Comparison of ENCODE assay signal across 8 cellular contexts in genomic region chr5:113489299-113489698, GRCh38. TPM values are rescaled to one million over a fixed set of nuclear protein-coding genes. Genes with fewer than 3 reads are reported as not detected.
DNase-seq lines count a peak whose midpoint lies in the region; ATAC-seq and TF ChIP-seq lines count a peak whose summit lies in the region.

No MANE protein-coding gene starts in this region.

- H3K27ac ChIP-seq in BLaER1, result no peak overlapping the region
- H3K27ac ChIP-seq in ascending aorta, result peak overlapping the region in 1 of 2 donors; percentile 31
- H3K27ac ChIP-seq in lower lobe of right lung, result peak overlapping the region; percentile 24

- TF ChIP-seq CTCF in ascending aorta (IDR thresholded peaks at IDR 0.05), result no peak
- no peak for TF ChIP-seq CTCF in lower lobe of right lung (IDR thresholded peaks at IDR 0.05)

- H3K4me1 ChIP-seq in BLaER1 (peaks cover 11% of the 10 kb centered on the region), ascending aorta (peaks cover 3 to 8% of the 10 kb centered on the region in 2 donors), lower lobe of right lung (peaks cover 23% of the 10 kb centered on the region)

- peaks cover 81% of the 10 kb centered on the region for H3K27me3 Mint-ChIP-seq in activated T-helper 2 cell treated with anti-CD3 and anti-CD28 coated beads, Interferon-gamma antibody, Interleukin-2, Interleukin-4, amounts not matched to agents 10 μg/mL and 5 μg/mL and 100 μg/mL, durations not matched to agents 14 hours and 24 hours and 36 hours (ENCODE audit: low read depth)

- peaks cover 7% of the 10 kb centered on the region for H3K36me3 Mint-ChIP-seq in activated T-helper 2 cell treated with anti-CD3 and anti-CD28 coated beads, Interferon-gamma antibody, Interleukin-2, Interleukin-4, amounts not matched to agents 10 μg/mL and 5 μg/mL and 100 μg/mL, durations not matched to agents 14 hours and 24 hours and 36 hours (ENCODE audit: low read depth)

- DNase-seq in LHCN-M2 (ENCODE audit: low read depth), result peak; percentile 99
- peak in 1 of 2 donors; percentile 72 for DNase-seq in ascending aorta (ENCODE audit: low spot score in 2 of 2)
- DNase-seq in lower lobe of right lung, result no peak
- no peak for DNase-seq in activated T-helper 2 cell treated with anti-CD3 and anti-CD28 coated beads, Interferon-gamma antibody, Interleukin-2, Interleukin-4, amounts not matched to agents 10 μg/mL and 5 μg/mL and 100 μg/mL, durations not matched to agents 14 hours and 24 hours and 36 hours (ENCODE audit: low spot score)
- no peak for DNase-seq in anterior cingulate cortex (lab: John Stamatoyannopoulos, UW)
- no peak for DNase-seq in activated effector memory CD4-positive, alpha-beta T cell treated with anti-CD3 and anti-CD28 coated beads, Interleukin-2, amount 50 U/mL, for 16 hours

- ATAC-seq in GM21381 (IDR thresholded peaks at IDR 0.05; ENCODE audit: unreplicated experiment) (peak; percentile 84), lower lobe of right lung (peak; percentile 78 to 84)

- peaks cover 21% of the 10 kb centered on the region for H3K4me1 Mint-ChIP-seq in activated T-helper 2 cell treated with anti-CD3 and anti-CD28 coated beads, Interferon-gamma antibody, Interleukin-2, Interleukin-4, amounts not matched to agents 10 μg/mL and 5 μg/mL and 100 μg/mL, durations not matched to agents 14 hours and 24 hours and 36 hours (ENCODE audit: low read depth)

- intact Hi-C loops in ascending aorta (cut with DNase I) (loop anchor here (10.0 kb wide), 1 partner anchor 194 kb away; no protein-coding TSS in a partner anchor), lower lobe of right lung (cut with DNase I) (no loop called here)
- intact Hi-C loops in activated T-helper 2 cell treated with anti-CD3 and anti-CD28 coated beads, Interferon-gamma antibody, Interleukin-2, Interleukin-4, amounts not matched to agents 10 μg/mL and 5 μg/mL and 100 μg/mL, durations not matched to agents 14 hours and 24 hours and 36 hours (cut with micrococcal nuclease), result loop anchor here (2.0 kb wide), 1 partner anchor 24 kb away; the partner anchor contains the start of gene YTHDC2

- peaks cover 49% of the 10 kb centered on the region for H3K27me3 ChIP-seq in BLaER1
- no peaks in the 10 kb centered on the region for H3K27me3 ChIP-seq in ascending aorta
- peaks cover 64% of the 10 kb centered on the region for H3K27me3 ChIP-seq in lower lobe of right lung (ENCODE audit: low read depth)

- H3K36me3 ChIP-seq in BLaER1, result no peaks in the 10 kb centered on the region
- H3K36me3 ChIP-seq in ascending aorta, result no peaks in the 10 kb centered on the region
- no peaks in the 10 kb centered on the region for H3K36me3 ChIP-seq in lower lobe of right lung

- 0 out of 2 replicates have a peak overlapping the region, but pooled peaks have one; percentile 51 for H3K4me2 ChIP-seq in BLaER1

- H3K4me3 Mint-ChIP-seq in activated T-helper 2 cell treated with anti-CD3 and anti-CD28 coated beads, Interferon-gamma antibody, Interleukin-2, Interleukin-4, amounts not matched to agents 10 μg/mL and 5 μg/mL and 100 μg/mL, durations not matched to agents 14 hours and 24 hours and 36 hours (ENCODE audit: low read depth), result no peak overlapping the region

- no peaks in the 10 kb centered on the region for H4K20me1 ChIP-seq in BLaER1

- peaks cover 25% of the 10 kb centered on the region for H3K9me3 Mint-ChIP-seq in activated T-helper 2 cell treated with anti-CD3 and anti-CD28 coated beads, Interferon-gamma antibody, Interleukin-2, Interleukin-4, amounts not matched to agents 10 μg/mL and 5 μg/mL and 100 μg/mL, durations not matched to agents 14 hours and 24 hours and 36 hours

- H3K27ac Mint-ChIP-seq in activated T-helper 2 cell treated with anti-CD3 and anti-CD28 coated beads, Interferon-gamma antibody, Interleukin-2, Interleukin-4, amounts not matched to agents 10 μg/mL and 5 μg/mL and 100 μg/mL, durations not matched to agents 14 hours and 24 hours and 36 hours, result no peak overlapping the region

- H3K9me3 ChIP-seq in BLaER1 (peaks cover 42% of the 10 kb centered on the region), ascending aorta (no peaks in the 10 kb centered on the region), lower lobe of right lung (peaks cover 7% of the 10 kb centered on the region)

- H3K4me3 ChIP-seq in BLaER1 (no peak overlapping the region), ascending aorta (peak overlapping the region; percentile 55 to 69), lower lobe of right lung (no peak overlapping the region)

- no peak overlapping the region for H3K9ac ChIP-seq in BLaER1

RNA-seq across cellular contexts. Expression of gene MCC, which starts 1.0 kb away (rescaled TPM):
- total RNA-seq in LHCN-M2 (2014; rRNA removed) (9.2 and 10.7 TPM in 2 replicates), ascending aorta (67.9 TPM), lower lobe of right lung (20.6 TPM)
- polyA plus RNA-seq in LHCN-M2 (2012), result 2.5 TPM
- 1.6 and 2.1 TPM in 2 replicates for total RNA-seq in activated T-helper 2 cell treated with anti-CD3 and anti-CD28 coated beads, Interferon-gamma antibody, Interleukin-2, Interleukin-4, amounts not matched to agents 10 μg/mL and 5 μg/mL and 100 μg/mL, durations not matched to agents 14 hours and 24 hours and 36 hours

RNA-seq across cellular contexts. Expression of gene YTHDC2, which starts 24.2 kb away (rescaled TPM):
- 12.1 and 14.4 TPM in 2 replicates for total RNA-seq in LHCN-M2 (2014; rRNA removed)
- 4.2 TPM for polyA plus RNA-seq in LHCN-M2 (2012)
- total RNA-seq in ascending aorta, result 8.3 TPM
- 21.1 TPM for total RNA-seq in lower lobe of right lung
- total RNA-seq in activated T-helper 2 cell treated with anti-CD3 and anti-CD28 coated beads, Interferon-gamma antibody, Interleukin-2, Interleukin-4, amounts not matched to agents 10 μg/mL and 5 μg/mL and 100 μg/mL, durations not matched to agents 14 hours and 24 hours and 36 hours, result 23.1 and 23.9 TPM in 2 replicates

RNA-seq across cellular contexts. Expression of gene TSSK1B, which starts 54.5 kb away (rescaled TPM):
- total RNA-seq in LHCN-M2 (2014; rRNA removed) (0.06 and 0.52 TPM in 2 replicates), ascending aorta (not detected), lower lobe of right lung (not detected)
- not detected for polyA plus RNA-seq in LHCN-M2 (2012)
- not detected in 2 replicates for total RNA-seq in activated T-helper 2 cell treated with anti-CD3 and anti-CD28 coated beads, Interferon-gamma antibody, Interleukin-2, Interleukin-4, amounts not matched to agents 10 μg/mL and 5 μg/mL and 100 μg/mL, durations not matched to agents 14 hours and 24 hours and 36 hours

Comparison
In these comparisons a context has a peak if more than half of its experiments do, and no peak if none do; other contexts are left out.
1. H3K4me3 ChIP-seq: peak in ascending aorta (2 of 2); none in BLaER1 (single experiment) and lower lobe of right lung (single experiment).